Comparison of ENCODE assay signal across 20 cellular contexts in genomic region chr4:88101165-88101564, GRCh38. TPM values are rescaled to one million over a fixed set of nuclear protein-coding genes. Genes with fewer than 3 reads are reported as not detected.
DNase-seq lines count a peak whose midpoint lies in the region; ATAC-seq and TF ChIP-seq lines count a peak whose summit lies in the region.
"Had no signal": no experiment of that assay in that cellular context is flagged by ENCODE, and none has a peak within 500 bp of the region (broad histone marks: within the 10 kb centered on the region; RNA-seq: fewer than 3 reads in every experiment).

No MANE protein-coding gene starts in this region.

- no peaks in the 10 kb centered on the region for H3K9me3 ChIP-seq in adrenal gland (replicated peaks in 1 of 3)
- no peaks in the 10 kb centered on the region for H3K9me3 ChIP-seq in Peyer's patch
- H3K9me3 ChIP-seq: body of pancreas had no signal

- TF ChIP-seq POLR2A in adrenal gland (IDR thresholded peaks at IDR 0.05), result no peak
- no peak for TF ChIP-seq POLR2A in Peyer's patch (IDR thresholded peaks at IDR 0.05)

- no peak overlapping the region for H3K4me3 ChIP-seq in adrenal gland
- no peak overlapping the region for H3K4me3 ChIP-seq in Peyer's patch
- H3K4me3 ChIP-seq: body of pancreas, neural progenitor cell had no signal

- DNase-seq in Ammon's horn (ENCODE audit: low spot score) (peak; percentile 68), Kasumi-1 (lab: John Stamatoyannopoulos, UW) (peak; percentile 50 to 72), adrenal gland (peak in 5 of 7 donors; percentile 8 to 26 (median 22)), medulla oblongata (ENCODE audit: extremely low spot score) (peak; percentile 82), Peyer's patch (no peak)
- no peak for DNase-seq in activated CD4-positive, alpha-beta memory T cell treated with anti-CD3 and anti-CD28 coated beads, Interleukin-2, amount 10 ng/mL, durations not matched to agents 7 days and 5 days
- DNase-seq: activated CD4-positive, alpha-beta T cell treated with anti-CD3 and anti-CD28 coated beads for 1 hour; activated naive CD8-positive, alpha-beta T cell treated with anti-CD3 and anti-CD28 coated beads for 36 hours; CD8-positive, alpha-beta T cell; DMS53; NCI-H1048; NCI-H1930; stimulated activated CD8-positive, alpha-beta memory T cell treated with anti-CD3 and anti-CD28 coated beads, Interleukin-4, amount 100 ng/mL, for 48 hours had no signal

- no peak overlapping the region for H3K27ac Mint-ChIP-seq in activated CD4-positive, alpha-beta memory T cell treated with anti-CD3 and anti-CD28 coated beads, Interleukin-2, amount 10 ng/mL, durations not matched to agents 7 days and 5 days
- H3K27ac Mint-ChIP-seq: activated naive CD8-positive, alpha-beta T cell treated with anti-CD3 and anti-CD28 coated beads for 36 hours; CD8-positive, alpha-beta T cell; neural progenitor cell; T-helper 2 cell treated with Interferon-gamma antibody and Interleukin-4, amounts not matched to agents 5 μg/mL and 100 μg/mL, for 36 hours had no signal

- H3K4me1 Mint-ChIP-seq in activated CD4-positive, alpha-beta memory T cell treated with anti-CD3 and anti-CD28 coated beads, Interleukin-2, amount 10 ng/mL, durations not matched to agents 7 days and 5 days, result no peaks in the 10 kb centered on the region
- H3K4me1 Mint-ChIP-seq: IgD-negative memory B cell, neural progenitor cell had no signal

- no peak overlapping the region for H3K4me3 Mint-ChIP-seq in activated CD4-positive, alpha-beta memory T cell treated with anti-CD3 and anti-CD28 coated beads, Interleukin-2, amount 10 ng/mL, durations not matched to agents 7 days and 5 days
- H3K4me3 Mint-ChIP-seq: activated naive CD8-positive, alpha-beta T cell treated with anti-CD3 and anti-CD28 coated beads for 36 hours; CD8-positive, alpha-beta T cell; neural progenitor cell; T-helper 2 cell treated with Interferon-gamma antibody and Interleukin-4, amounts not matched to agents 5 μg/mL and 100 μg/mL, for 36 hours had no signal

- H3K4me1 ChIP-seq in adrenal gland (replicated peaks in 1 of 2), result no peaks in the 10 kb centered on the region
- no peaks in the 10 kb centered on the region for H3K4me1 ChIP-seq in Peyer's patch
- H3K4me1 ChIP-seq: body of pancreas, neural progenitor cell had no signal

- H3K27me3 Mint-ChIP-seq in activated CD4-positive, alpha-beta memory T cell treated with anti-CD3 and anti-CD28 coated beads, Interleukin-2, amount 10 ng/mL, durations not matched to agents 7 days and 5 days, result peaks cover 5% of the 10 kb centered on the region

- intact Hi-C loops in adrenal gland (cut with DNase I), result no loop called here

- no peak for ATAC-seq in HG03095 (IDR thresholded peaks at IDR 0.05; ENCODE audit: unreplicated experiment)
- ATAC-seq in GM21619 (IDR thresholded peaks at IDR 0.05; ENCODE audit: unreplicated experiment), result no peak
- ATAC-seq: body of pancreas; CD8-positive, alpha-beta T cell had no signal

- POLR2A ChIA-PET in activated CD4-positive, alpha-beta memory T cell treated with anti-CD3 and anti-CD28 coated beads, Interleukin-2, amount 10 ng/mL, durations not matched to agents 7 days and 5 days (lab: Charles Lee), result no interaction called here

- H3K27ac ChIP-seq in adrenal gland (no peak overlapping the region), Peyer's patch (no peak overlapping the region)
- H3K27ac ChIP-seq: body of pancreas, HL-60, neural progenitor cell had no signal

- WGBS in adrenal gland, 4 donors, result 75 to 88% (median 80%) methylated on average over 5 to 6 of the region's 6 CpGs

- CTCF ChIA-PET in activated CD4-positive, alpha-beta memory T cell treated with anti-CD3 and anti-CD28 coated beads, Interleukin-2, amount 10 ng/mL, durations not matched to agents 7 days and 5 days (lab: Charles Lee), result no interaction called here

- H3K36me3 ChIP-seq in adrenal gland (replicated peaks in 1 of 2), result no peaks in the 10 kb centered on the region
- no peaks in the 10 kb centered on the region for H3K36me3 ChIP-seq in Peyer's patch
- H3K36me3 ChIP-seq: neural progenitor cell had no signal

- TF ChIP-seq CTCF in adrenal gland (IDR thresholded peaks at IDR 0.05), result no peak
- no peak for TF ChIP-seq CTCF in Peyer's patch (IDR thresholded peaks at IDR 0.05)

- H3K27me3 ChIP-seq in adrenal gland (no peaks in the 10 kb centered on the region), Peyer's patch (no peaks in the 10 kb centered on the region)
- H3K27me3 ChIP-seq: body of pancreas, neural progenitor cell had no signal

- H3K9me3 Mint-ChIP-seq in activated CD4-positive, alpha-beta memory T cell treated with anti-CD3 and anti-CD28 coated beads, Interleukin-2, amount 10 ng/mL, durations not matched to agents 7 days and 5 days, result no peaks in the 10 kb centered on the region
- H3K9me3 Mint-ChIP-seq: activated naive CD8-positive, alpha-beta T cell treated with anti-CD3 and anti-CD28 coated beads for 36 hours; CD8-positive, alpha-beta T cell; neural progenitor cell; T-helper 2 cell treated with Interferon-gamma antibody and Interleukin-4, amounts not matched to agents 5 μg/mL and 100 μg/mL, for 36 hours had no signal

- no peaks in the 10 kb centered on the region for H3K36me3 Mint-ChIP-seq in activated CD4-positive, alpha-beta memory T cell treated with anti-CD3 and anti-CD28 coated beads, Interleukin-2, amount 10 ng/mL, durations not matched to agents 7 days and 5 days (ENCODE audit: low read depth)
- H3K36me3 Mint-ChIP-seq: activated naive CD8-positive, alpha-beta T cell treated with anti-CD3 and anti-CD28 coated beads for 36 hours; CD8-positive, alpha-beta T cell; IgD-negative memory B cell; neural progenitor cell had no signal

RNA-seq across cellular contexts. Expression of gene ABCG2, which starts 57.3 kb away (rescaled TPM):
- 10 to 100 TPM in 3 of 8 donors, 1 to 10 TPM in 5; 4.2 to 22.0 (median 8.7) TPM for total RNA-seq in adrenal gland
- polyA plus RNA-seq in adrenal gland, result 1 to 10 TPM; 2.0 to 3.4 (median 2.4) TPM
- 100 to 1,000 TPM in 3 of 4 donors, 10 to 100 TPM in 1; 17.3 to 272 (median 125) TPM for total RNA-seq in Peyer's patch
- 1 to 10 TPM; 1.0 to 1.2 TPM for total RNA-seq in activated CD4-positive, alpha-beta memory T cell treated with anti-CD3 and anti-CD28 coated beads, Interleukin-2, amount 10 ng/mL, durations not matched to agents 7 days and 5 days
- polyA plus RNA-seq: IgD-negative memory B cell had no signal

Comparison
In these comparisons a context has a peak if more than half of its experiments do, and no peak if none do; other contexts are left out.
1. DNase-seq: peak in Ammon's horn (single experiment), Kasumi-1 (2 of 2), adrenal gland (5 of 7) and medulla oblongata (single experiment); none in Peyer's patch (0 of 3) and activated CD4-positive, alpha-beta memory T cell treated with anti-CD3 and anti-CD28 coated beads, Interleukin-2, amount 10 ng/mL, durations not matched to agents 7 days and 5 days (single experiment).